In genomic region chr6:87589693-87590416, GRCh38 we compare ENCODE assay signal across 8 cellular contexts. TPM values are rescaled to one million over a fixed set of nuclear protein-coding genes. Genes with fewer than 3 reads are reported as not detected.
DNase-seq lines count a peak whose midpoint lies in the region; ATAC-seq and TF ChIP-seq lines count a peak whose summit lies in the region.

Gene ORC3 (plus strand): TSS chr6:87590135. CDS start chr6:87590169, 34 bp downstream.
Gene RARS2 (minus strand): TSS chr6:87589987. CDS start chr6:87589957, 30 bp downstream.

- peak; percentile 78 for TF ChIP-seq POLR2A in prostate gland (IDR thresholded peaks at IDR 0.05)

- H3K4me1 Mint-ChIP-seq in T-helper 1 cell treated with Interleukin-12 subunit alpha and Interleukin-12 subunit beta and Interleukin-4 antibody, amounts not matched to agents 30 μg/mL and 1 μg/mL, for 36 hours (ENCODE audit: low read depth) = peaks cover 46% of the 10 kb centered on the region

- peak within 1 kb of the TSS; percentile 71 to 88 for H3K27ac ChIP-seq in prostate gland
- H3K27ac ChIP-seq in urinary bladder (ENCODE audit: low read depth) = peak within 1 kb of the TSS; percentile 84

- peak; percentile 100 for ATAC-seq in HG02884 (IDR thresholded peaks at IDR 0.05; ENCODE audit: unreplicated experiment)
- peak; percentile 100 for ATAC-seq in left cardiac atrium

- no peaks in the 10 kb centered on the region for H3K9me3 ChIP-seq in prostate gland

- no peaks in the 10 kb centered on the region for H3K36me3 ChIP-seq in prostate gland
- H3K36me3 ChIP-seq in urinary bladder (ENCODE audit: insufficient read depth) = peaks cover 3% of the 10 kb centered on the region

- no peaks in the 10 kb centered on the region for H3K27me3 ChIP-seq in prostate gland (replicated peaks; ENCODE audit: insufficient read depth)

- H3K4me3 ChIP-seq in prostate gland = peak within 1 kb of the TSS; percentile 77 to 89
- H3K4me3 ChIP-seq in urinary bladder (ENCODE audit: low read depth, low read length) = peak within 1 kb of the TSS; percentile 77

- H3K9me3 Mint-ChIP-seq in T-helper 1 cell treated with Interleukin-12 subunit alpha and Interleukin-12 subunit beta and Interleukin-4 antibody, amounts not matched to agents 30 μg/mL and 1 μg/mL, for 36 hours = no peaks in the 10 kb centered on the region

- TF ChIP-seq CTCF in GM13977 (IDR thresholded peaks at IDR 0.05; ENCODE audit: extremely low read depth, insufficient read depth, missing control alignments) (no peak), prostate gland (IDR thresholded peaks at IDR 0.05) (no peak)

- WGBS in prostate gland = under 1% methylated on average over 35 of the region's 49 CpGs
- WGBS in urinary bladder = under 1% methylated on average over 49 of the region's 49 CpGs

- H3K4me3 Mint-ChIP-seq in T-helper 1 cell treated with Interleukin-12 subunit alpha and Interleukin-12 subunit beta and Interleukin-4 antibody, amounts not matched to agents 30 μg/mL and 1 μg/mL, for 36 hours = peak within 1 kb of the TSS; percentile 90

- peaks cover 20% of the 10 kb centered on the region for H3K36me3 Mint-ChIP-seq in T-helper 1 cell treated with Interleukin-12 subunit alpha and Interleukin-12 subunit beta and Interleukin-4 antibody, amounts not matched to agents 30 μg/mL and 1 μg/mL, for 36 hours (ENCODE audit: low read depth)

- intact Hi-C loops in left cardiac atrium (cut with DNase I) (loop anchor here in 1 of 2 donors (10.0 kb wide), 1 partner anchor 105 kb away; no protein-coding TSS in a partner anchor), prostate gland (cut with DNase I) (loop anchor here (5.0 to 10.0 kb wide), 3 partner anchors 112 to 1915 kb away; partner anchors contain the start of gene AKIRIN2)

- H3K27ac Mint-ChIP-seq in T-helper 1 cell treated with Interleukin-12 subunit alpha and Interleukin-12 subunit beta and Interleukin-4 antibody, amounts not matched to agents 30 μg/mL and 1 μg/mL, for 36 hours = peak within 1 kb of the TSS; percentile 84

- H3K27me3 Mint-ChIP-seq in T-helper 1 cell treated with Interleukin-12 subunit alpha and Interleukin-12 subunit beta and Interleukin-4 antibody, amounts not matched to agents 30 μg/mL and 1 μg/mL, for 36 hours (ENCODE audit: low read depth) = no peaks in the 10 kb centered on the region

- H3K4me1 ChIP-seq in prostate gland (replicated peaks) (peaks cover 17% of the 10 kb centered on the region), urinary bladder (ENCODE audit: insufficient read depth) (peaks cover 4% of the 10 kb centered on the region)

- peak; percentile 94 for DNase-seq in GM13977 (ENCODE audit: low spot score)
- DNase-seq in NCI-H1694 (lab: John Stamatoyannopoulos, UW) = peak; percentile 79
- DNase-seq in amniotic stem cell (lab: John Stamatoyannopoulos, UW) = peak; percentile 96
- peak; percentile 98 for DNase-seq in left cardiac atrium
- peak; percentile 96 for DNase-seq in prostate gland (ENCODE audit: low spot score)

- in situ Hi-C loops in GM13977 (cut with MboI; ENCODE audit: low pct_unique_long_range_greater_than_20kb, low sequenced_read_pairs, unreplicated experiment) = no loop called here

RNA-seq across cellular contexts. Expression of gene ORC3, which starts in this region (rescaled TPM):
- total RNA-seq in left cardiac atrium = 10 to 100 TPM; 18.5 to 21.2 TPM
- 10 to 100 TPM; 18.5 to 30.9 TPM for total RNA-seq in prostate gland
- 56.9 TPM for total RNA-seq in urinary bladder
- 16.5 TPM for polyA plus RNA-seq in urinary bladder

RNA-seq across cellular contexts. Expression of gene RARS2, which starts in this region (rescaled TPM):
- total RNA-seq in left cardiac atrium (10 to 100 TPM; 19.0 to 27.9 TPM), prostate gland (10 to 100 TPM; 27.4 to 29.5 TPM), urinary bladder (65.7 TPM)
- polyA plus RNA-seq in urinary bladder = 24.8 TPM

Comparison
In these comparisons a context has a peak if more than half of its experiments do, and no peak if none do; other contexts are left out.
1. Peak in every context shown above with its lines: DNase-seq, ATAC-seq, H3K4me3 ChIP-seq and H3K27ac ChIP-seq.